In the genomic region with DNA sequence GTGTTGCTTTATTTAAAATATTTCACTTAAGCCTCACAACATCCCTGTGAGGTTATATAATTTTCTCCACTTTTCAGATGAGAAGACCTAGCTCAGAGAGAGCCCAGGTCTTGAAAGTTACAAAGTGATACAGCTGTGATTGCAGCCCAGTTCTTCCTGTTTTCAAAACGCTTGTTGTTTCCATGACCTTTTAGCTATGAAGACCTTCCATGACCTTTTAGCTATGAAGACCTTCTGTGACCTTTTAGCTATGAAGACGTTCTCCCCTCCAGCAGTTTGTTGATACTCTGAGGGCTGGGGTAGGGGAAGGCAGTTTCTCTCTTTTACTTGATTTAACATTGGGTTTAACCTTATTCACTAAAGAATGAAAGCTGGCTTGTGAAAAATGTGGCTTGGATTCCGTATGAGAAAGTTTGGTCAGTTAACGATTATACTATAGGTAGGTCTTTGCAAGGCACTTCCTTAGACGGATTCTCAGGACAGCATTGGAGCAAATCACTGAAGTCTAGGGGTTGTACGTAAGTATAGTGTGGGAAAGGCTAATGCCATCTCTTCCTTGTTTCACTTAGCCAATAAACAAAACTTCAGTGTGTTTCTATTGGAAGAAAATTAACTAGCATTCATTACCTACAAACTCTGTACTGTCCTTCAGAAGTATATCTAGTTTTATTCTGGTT, we compare ENCODE assay signal across 18 cellular contexts.
"Had no signal": no experiment of that assay in that cellular context is flagged by ENCODE, and none has a peak within 500 bp of the region (broad histone marks: within the 10 kb centered on the region; RNA-seq: fewer than 3 reads in every experiment).

No MANE protein-coding gene starts in this region.

- H3K27me3 Mint-ChIP-seq: activated CD4-positive, alpha-beta memory T cell treated with anti-CD3 and anti-CD28 coated beads for 36 hours had no signal

- H3K4me1 ChIP-seq: testis had no signal

- ATAC-seq: gastrocnemius medialis, heart right ventricle, left lobe of liver, psoas muscle had no signal

- H3K27ac ChIP-seq: adrenal gland, psoas muscle, sigmoid colon, testis had no signal

- H3K9me3 ChIP-seq: adrenal gland, gastrocnemius medialis, heart right ventricle, psoas muscle, sigmoid colon, testis had no signal

- H3K27me3 ChIP-seq: adrenal gland, gastrocnemius medialis, heart right ventricle, sigmoid colon, testis had no signal

- DNase-seq: activated CD4-positive, alpha-beta memory T cell treated with anti-CD3 and anti-CD28 coated beads for 36 hours; activated CD8-positive, alpha-beta memory T cell treated with anti-CD3 and anti-CD28 coated beads, Interleukin-2, amount 50 U/mL, for 48 hours; activated naive CD4-positive, alpha-beta T cell; adrenal gland; caudate nucleus; cortex of kidney; effector CD8-positive, alpha-beta T cell; gastrocnemius medialis; heart right ventricle; islet precursor cell; mesenchymal stem cell; psoas muscle; sigmoid colon; stimulated activated CD4-positive, alpha-beta T cell treated with anti-CD3 and anti-CD28 coated beads, Interleukin-2, amount 100 ng/mL, for 24 hours; stimulated activated naive CD4-positive, alpha-beta T cell treated with Interleukin-2 at 50 U/mL for 16 hours; testis had no signal

- H3K27ac Mint-ChIP-seq: activated CD4-positive, alpha-beta memory T cell treated with anti-CD3 and anti-CD28 coated beads for 36 hours; nephron had no signal

- H3K36me3 ChIP-seq: adrenal gland, gastrocnemius medialis, heart right ventricle, sigmoid colon had no signal

- H3K4me3 ChIP-seq: adrenal gland, gastrocnemius medialis, heart right ventricle, psoas muscle, sigmoid colon, testis had no signal

- H3K9me3 Mint-ChIP-seq: activated CD4-positive, alpha-beta memory T cell treated with anti-CD3 and anti-CD28 coated beads for 36 hours; nephron had no signal

- H3K4me3 Mint-ChIP-seq: activated CD4-positive, alpha-beta memory T cell treated with anti-CD3 and anti-CD28 coated beads for 36 hours; nephron had no signal
